ENCODE assay signal across 10 cellular contexts in genomic region chr18:5543036-5543671, GRCh38. TPM values are rescaled to one million over a fixed set of nuclear protein-coding genes. Genes with fewer than 3 reads are reported as not detected.
DNase-seq lines count a peak whose midpoint lies in the region; ATAC-seq, FAIRE-seq and TF ChIP-seq lines count a peak whose summit lies in the region.
"Had no signal": no experiment of that assay in that cellular context is flagged by ENCODE, and none has a peak within 500 bp of the region (broad histone marks: within the 10 kb centered on the region; RNA-seq: fewer than 3 reads in every experiment).

No MANE protein-coding gene starts in this region.

- intact Hi-C loops in cardiac septum (cut with DNase I) = loop anchor here (10.0 kb wide), 1 partner anchor 78 kb away; no protein-coding TSS in a partner anchor
- intact Hi-C loops in aorta (cut with DNase I) = no loop called here

- peak; percentile 23 for ATAC-seq in aorta (ENCODE audit: low FRiP score)
- ATAC-seq in GM19467 (IDR thresholded peaks at IDR 0.05; ENCODE audit: unreplicated experiment) = no peak

- H3K27me3 ChIP-seq in cardiac muscle cell = no peaks in the 10 kb centered on the region
- H3K27me3 ChIP-seq in endodermal cell (ENCODE audit: control insufficient read depth, insufficient read depth, low read length, poor library complexity, severe bottlenecking) = no peaks in the 10 kb centered on the region
- H3K27me3 ChIP-seq in mononuclear cell (ENCODE audit: insufficient read depth, low read length) = peaks cover 35% of the 10 kb centered on the region
- H3K27me3 ChIP-seq in aorta (ENCODE audit: control insufficient read depth in 1 of 2, insufficient read depth in 2 of 2, low read length in 1 of 2) = no peaks in the 10 kb centered on the region

- H3K36me3 Mint-ChIP-seq in endodermal cell (ENCODE audit: low read depth) = peaks cover 1% of the 10 kb centered on the region
- no peaks in the 10 kb centered on the region for H3K36me3 Mint-ChIP-seq in T-helper 2 cell treated with Interferon-gamma antibody and Interleukin-4, amounts not matched to agents 5 μg/mL and 100 μg/mL, for 36 hours (ENCODE audit: low read depth)

- H3K4me3 ChIP-seq in cardiac muscle cell (peak overlapping the region; percentile 85), endodermal cell (ENCODE audit: low read length) (peak overlapping the region; percentile 85), mononuclear cell (ENCODE audit: low read length) (peak overlapping the region; percentile 46), aorta (ENCODE audit: low read length in 2 of 2) (peak overlapping the region; percentile 2 to 52)

- no peak for TF ChIP-seq POLR2A in GM12891 (IDR thresholded peaks at IDR 0.05; ENCODE audit: low read depth, low read length)

- H3K4me1 Mint-ChIP-seq in endodermal cell = peaks cover 33% of the 10 kb centered on the region
- H3K4me1 Mint-ChIP-seq in T-helper 2 cell treated with Interferon-gamma antibody and Interleukin-4, amounts not matched to agents 5 μg/mL and 100 μg/mL, for 36 hours (ENCODE audit: low read depth) = no peaks in the 10 kb centered on the region

- WGBS in endodermal cell (ENCODE audit: insufficient coverage in 1 of 2, insufficient read length in 1 of 2), 2 experiments = 0% methylated on average over 17 to 82 of the region's 82 CpGs
- WGBS in aorta, 2 donors = 1% methylated on average over 33 to 82 of the region's 82 CpGs

- no peaks in the 10 kb centered on the region for H3K9me3 Mint-ChIP-seq in endodermal cell
- H3K9me3 Mint-ChIP-seq in T-helper 2 cell treated with Interferon-gamma antibody and Interleukin-4, amounts not matched to agents 5 μg/mL and 100 μg/mL, for 36 hours = no peaks in the 10 kb centered on the region
- H3K9me3 Mint-ChIP-seq: T-helper 1 cell treated with Interleukin-12 subunit alpha and Interleukin-12 subunit beta and Interleukin-4 antibody, amounts not matched to agents 30 μg/mL and 1 μg/mL, for 36 hours had no signal

- H3K27ac ChIP-seq in cardiac muscle cell = peak overlapping the region; percentile 78
- no peak overlapping the region for H3K27ac ChIP-seq in endodermal cell (ENCODE audit: low read depth, low read length)
- H3K27ac ChIP-seq in aorta (ENCODE audit: low read depth in 1 of 2, low read length in 2 of 2) = no peak overlapping the region

- H3K36me3 ChIP-seq in cardiac muscle cell (no peaks in the 10 kb centered on the region), endodermal cell (ENCODE audit: control insufficient read depth, insufficient read depth, low read length) (no peaks in the 10 kb centered on the region), aorta (ENCODE audit: control insufficient read depth in 1 of 2, insufficient read depth in 2 of 2, low read length in 1 of 2) (no peaks in the 10 kb centered on the region)

- H3K9ac ChIP-seq in endodermal cell (ENCODE audit: extremely low read depth, low read length, poor library complexity, severe bottlenecking) = peak overlapping the region; percentile 51

- H3K27me3 Mint-ChIP-seq in endodermal cell (ENCODE audit: insufficient read depth) = no peaks in the 10 kb centered on the region
- H3K27me3 Mint-ChIP-seq in T-helper 2 cell treated with Interferon-gamma antibody and Interleukin-4, amounts not matched to agents 5 μg/mL and 100 μg/mL, for 36 hours (ENCODE audit: low read depth) = peaks cover 47% of the 10 kb centered on the region

- DNase-seq in cardiac muscle cell (ENCODE audit: low read depth in 1 of 2, low spot score in 1 of 2) (peak in 1 of 2 donors; percentile 69), cardiac septum (ENCODE audit: low spot score) (no peak), endodermal cell (peak; percentile 83), aorta (peak in 1 of 2 donors; percentile 50), GM12891 (ENCODE audit: insufficient read length, low spot score) (no peak)
- no peak for DNase-seq in T-helper 2 cell treated with Interferon-gamma antibody and Interleukin-4, amounts not matched to agents 5 μg/mL and 100 μg/mL, for 36 hours (ENCODE audit: low spot score)
- DNase-seq: stimulated activated naive CD4-positive, alpha-beta T cell treated with Interleukin-2 at 50 U/mL for 16 hours had no signal

- H3K9me3 ChIP-seq in cardiac muscle cell (ENCODE audit: low read depth) = no peaks in the 10 kb centered on the region
- H3K9me3 ChIP-seq in endodermal cell (ENCODE audit: control insufficient read depth, low read length) = no peaks in the 10 kb centered on the region
- H3K9me3 ChIP-seq in mononuclear cell (ENCODE audit: low read depth, low read length) = no peaks in the 10 kb centered on the region
- H3K9me3 ChIP-seq in aorta (ENCODE audit: control insufficient read depth, low read length) = no peaks in the 10 kb centered on the region

- TF ChIP-seq CTCF in cardiac muscle cell (IDR thresholded peaks at IDR 0.05; ENCODE audit: low read depth, low read length) (no peak), endodermal cell (conservative IDR thresholded peaks at IDR 0.05) (no peak)

- no peak for FAIRE-seq in GM12891 (lab: Jason Lieb, UNC)

- H3K4me3 Mint-ChIP-seq in endodermal cell = peak overlapping the region; percentile 80
- no peak overlapping the region for H3K4me3 Mint-ChIP-seq in T-helper 2 cell treated with Interferon-gamma antibody and Interleukin-4, amounts not matched to agents 5 μg/mL and 100 μg/mL, for 36 hours

- H3K4me1 ChIP-seq in cardiac muscle cell (ENCODE audit: low read depth) (no peaks in the 10 kb centered on the region), endodermal cell (ENCODE audit: control insufficient read depth, insufficient read depth, low read length) (no peaks in the 10 kb centered on the region), mononuclear cell (ENCODE audit: insufficient read depth, low read length) (peaks cover 18% of the 10 kb centered on the region), aorta (ENCODE audit: control insufficient read depth in 1 of 2, insufficient read depth in 2 of 2, low read length in 2 of 2) (no peaks in the 10 kb centered on the region)

- H3K27ac Mint-ChIP-seq in endodermal cell = peak overlapping the region; percentile 87
- no peak overlapping the region for H3K27ac Mint-ChIP-seq in T-helper 2 cell treated with Interferon-gamma antibody and Interleukin-4, amounts not matched to agents 5 μg/mL and 100 μg/mL, for 36 hours
- H3K27ac Mint-ChIP-seq: T-helper 1 cell treated with Interleukin-12 subunit alpha and Interleukin-12 subunit beta and Interleukin-4 antibody, amounts not matched to agents 30 μg/mL and 1 μg/mL, for 36 hours had no signal

TF ChIP-seq in GM12891, 5 proteins besides CTCF, POLR2A, EP300 and RAD21:
- no peak for TF ChIP-seq POU2F2 (IDR thresholded peaks at IDR 0.05; ENCODE audit: low read depth, low read length)
- no peak for TF ChIP-seq TAF1 (IDR thresholded peaks at IDR 0.05; ENCODE audit: low read depth, low read length)
- no peak for TF ChIP-seq PAX5 (IDR thresholded peaks at IDR 0.05; ENCODE audit: insufficient read depth, low read length, severe bottlenecking)

RNA-seq across cellular contexts. Expression of gene EPB41L3, which starts 0.6 kb away (rescaled TPM):
- total RNA-seq in cardiac muscle cell (466 and 886 TPM in 2 replicates), cardiac septum (14.0 TPM), endodermal cell (10 to 100 TPM; 49.3 to 51.6 TPM), mononuclear cell (24.9 TPM), aorta (100 to 1,000 TPM in 1 of 2 donors, 10 to 100 TPM in 1; 53.0 to 116 TPM)
- polyA plus RNA-seq in cardiac muscle cell (201 and 316 TPM in 2 replicates), aorta (10 to 100 TPM in 1 of 2 donors, 1 to 10 TPM in 1; 6.5 to 34.4 TPM)
- polyA plus RNA-seq in endodermal cell (2013, experiment 1 of 2) = 31.1 TPM
- 25.7 TPM for polyA plus RNA-seq in endodermal cell (2013, experiment 2 of 2)
- polyA plus RNA-seq in GM12891 (2012; ENCODE audit: low read depth, missing spikeins) = not detected

Comparison
In these comparisons a context has a peak if more than half of its experiments do, and no peak if none do; other contexts are left out.
1. H3K4me3 ChIP-seq: peak in every context shown above with its lines; median percentile 85 in cardiac muscle cell; 85 in endodermal cell; 46 in mononuclear cell; 27 in aorta.